ENCODE assay signal across 8 cellular contexts in the genomic region with DNA sequence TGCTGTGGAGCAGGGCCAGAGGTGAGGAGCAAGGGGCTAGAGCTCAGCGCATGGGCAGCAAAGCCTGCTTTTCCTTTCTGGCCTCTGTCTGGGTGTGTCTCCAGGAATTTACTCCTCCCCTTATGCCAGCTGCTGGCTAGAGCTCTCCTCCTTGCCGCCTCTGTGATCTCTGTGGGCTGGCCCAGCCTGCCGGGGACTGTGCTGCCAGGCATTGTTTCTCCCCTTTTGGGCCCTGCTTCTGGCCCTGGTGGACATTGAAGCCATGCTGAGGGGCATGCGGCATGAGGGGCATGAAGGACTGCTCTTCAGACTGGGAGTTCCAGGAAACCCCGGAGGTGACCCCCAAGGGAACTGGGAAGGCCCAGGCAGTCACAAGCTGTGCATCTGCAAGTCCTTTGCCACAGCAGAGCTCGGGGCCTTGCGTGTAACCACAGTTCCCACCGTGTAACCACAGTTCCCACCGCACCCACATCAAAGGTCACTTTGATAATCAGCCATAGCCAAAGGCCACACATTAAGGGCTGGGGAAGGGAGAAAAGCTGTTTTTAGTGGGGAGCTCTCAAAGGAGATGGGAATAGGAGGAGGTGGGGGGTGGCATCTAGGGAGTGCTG.
DNase-seq lines count a peak whose midpoint lies in the region; ATAC-seq and TF ChIP-seq lines count a peak whose summit lies in the region.

No MANE protein-coding gene starts in this region.

- peak overlapping the region; percentile 77 to 88 for H3K27ac ChIP-seq in aorta (ENCODE audit: low read depth in 1 of 2, low read length in 2 of 2)

- peaks cover 89% of the 10 kb centered on the region for H3K4me1 Mint-ChIP-seq in brain

- H3K4me3 ChIP-seq in mucosa of descending colon = no peak overlapping the region
- no peak overlapping the region for H3K4me3 ChIP-seq in aorta (ENCODE audit: low read length in 2 of 2)

- TF ChIP-seq CTCF in brain (conservative IDR thresholded peaks at IDR 0.05) (no peak), mucosa of descending colon (IDR thresholded peaks at IDR 0.05) (no peak)

- H3K27ac Mint-ChIP-seq in brain = peak overlapping the region in 3 of 5 experiments; percentile 74 to 95 (median 84)

- H3K36me3 Mint-ChIP-seq in brain = no peaks in the 10 kb centered on the region

- 8 to 12% methylated on average over 9 of the region's 9 CpGs for WGBS in aorta, 2 donors

- DNase-seq in AG08395 (ENCODE audit: low spot score) = peak; percentile 67
- DNase-seq in LHCN-M2 (ENCODE audit: low read depth) = peak; percentile 61
- DNase-seq in mucosa of descending colon = peak; percentile 77 to 80 (median 78)
- peak in 1 of 2 donors; percentile 59 for DNase-seq in aorta
- no peak for DNase-seq in NOMO-1 treated with dmso at 0.1 percent for 144 hours (lab: John Stamatoyannopoulos, UW; ENCODE audit: unreplicated experiment)

- intact Hi-C loops in mucosa of descending colon (cut with DNase I, micrococcal nuclease) (no loop called here), aorta (cut with DNase I) (no loop called here)

- H3K27me3 Mint-ChIP-seq in brain = peaks cover 3% of the 10 kb centered on the region

- ATAC-seq in mucosa of descending colon = peak; percentile 80
- no peak for ATAC-seq in aorta (ENCODE audit: low FRiP score)
- ATAC-seq in HG03520 (IDR thresholded peaks at IDR 0.05; ENCODE audit: unreplicated experiment) = no peak
- ATAC-seq in HG02852 (IDR thresholded peaks at IDR 0.05; ENCODE audit: unreplicated experiment) = no peak

- H3K9me3 ChIP-seq in mucosa of descending colon = no peaks in the 10 kb centered on the region
- H3K9me3 ChIP-seq in aorta (ENCODE audit: control insufficient read depth, low read length) = no peaks in the 10 kb centered on the region

- H3K27me3 ChIP-seq in aorta (ENCODE audit: control insufficient read depth in 1 of 2, insufficient read depth in 2 of 2, low read length in 1 of 2) = no peaks in the 10 kb centered on the region

- H3K36me3 ChIP-seq in mucosa of descending colon (ENCODE audit: low read depth) (no peaks in the 10 kb centered on the region), aorta (ENCODE audit: control insufficient read depth in 1 of 2, insufficient read depth in 2 of 2, low read length in 1 of 2) (no peaks in the 10 kb centered on the region)

- H3K4me3 Mint-ChIP-seq in brain = peak overlapping the region in 1 of 5 experiments; percentile 36

- no peaks in the 10 kb centered on the region for H3K9me3 Mint-ChIP-seq in brain

- peaks cover 68% of the 10 kb centered on the region for H3K4me1 ChIP-seq in mucosa of descending colon (ENCODE audit: low read depth)
- H3K4me1 ChIP-seq in aorta (ENCODE audit: control insufficient read depth in 1 of 2, insufficient read depth in 2 of 2, low read length in 2 of 2) = no peaks in the 10 kb centered on the region
